In the genomic region with DNA sequence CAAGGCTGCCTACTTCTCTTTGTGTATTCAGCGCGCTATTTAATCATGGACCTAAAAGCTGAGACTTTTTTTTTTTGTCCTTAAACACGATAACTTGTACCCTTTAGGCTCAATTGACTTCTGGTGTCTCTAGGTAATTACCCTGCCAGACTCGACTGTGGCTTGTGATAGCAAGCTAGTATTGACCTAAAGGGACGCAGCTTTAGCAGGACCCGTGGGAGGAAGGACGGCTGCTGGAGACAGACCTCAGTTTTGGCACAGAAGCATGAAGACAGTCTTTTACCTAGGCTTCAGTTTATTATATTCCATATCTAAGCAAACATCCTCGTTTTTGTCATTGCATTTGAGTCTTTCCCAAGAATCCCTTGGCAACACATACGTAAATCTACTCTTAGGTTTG, we compare ENCODE assay signal across 8 cellular contexts.
"Had no signal": no experiment of that assay in that cellular context is flagged by ENCODE, and none has a peak within 500 bp of the region (broad histone marks: within the 10 kb centered on the region; RNA-seq: fewer than 3 reads in every experiment).

No MANE protein-coding gene starts in this region.

- ATAC-seq: HepG2, K562 had no signal

- H3K36me3 Mint-ChIP-seq: IgD-negative memory B cell had no signal

- H3K4me1 Mint-ChIP-seq: IgD-negative memory B cell had no signal

- H3K4me3 Mint-ChIP-seq: IgD-negative memory B cell had no signal

- H3K27ac ChIP-seq: HL-60 had no signal

- H3K27ac Mint-ChIP-seq: IgD-negative memory B cell had no signal

- FAIRE-seq: HepG2, HTR-8/SVneo, K562 had no signal

- DNase-seq: IMR-90, KBM-7, KG1 had no signal

- H3K27me3 Mint-ChIP-seq: IgD-negative memory B cell had no signal

- H3K4me3 ChIP-seq: K562 had no signal
